ENCODE assay signal across 26 cellular contexts in genomic region chr3:8387591-8387990, GRCh38.
"Had no signal": no experiment of that assay in that cellular context is flagged by ENCODE, and none has a peak within 500 bp of the region (broad histone marks: within the 10 kb centered on the region; RNA-seq: fewer than 3 reads in every experiment).

No MANE protein-coding gene starts in this region.

- H3K27ac ChIP-seq: adrenal gland, body of pancreas, colonic mucosa, epithelial cell of prostate, esophagus squamous epithelium, gastroesophageal sphincter had no signal

- ATAC-seq: activated CD4-positive, alpha-beta T cell treated with anti-CD3 and anti-CD28 coated beads for 36 hours; activated CD8-positive, alpha-beta memory T cell treated with anti-CD3 and anti-CD28 coated beads, Interleukin-2, amount 10 ng/mL, durations not matched to agents 7 days and 5 days; activated CD8-positive, alpha-beta T cell treated with anti-CD3 and anti-CD28 coated beads, Interleukin-2, amount 10 ng/mL, durations not matched to agents 7 days and 5 days; activated naive CD8-positive, alpha-beta T cell treated with anti-CD3 and anti-CD28 coated beads, Interleukin-2, amount 50 U/mL, for 24 hours; body of pancreas; gastroesophageal sphincter had no signal

- H3K9me3 ChIP-seq: adrenal gland, body of pancreas, colonic mucosa, esophagus squamous epithelium, gastroesophageal sphincter had no signal

- H3K27me3 ChIP-seq: adrenal gland, body of pancreas, colonic mucosa, esophagus squamous epithelium, gastroesophageal sphincter had no signal

- DNase-seq: activated CD4-positive, alpha-beta memory T cell treated with anti-CD3 and anti-CD28 coated beads for 36 hours; activated CD4-positive, alpha-beta T cell treated with anti-CD3 and anti-CD28 coated beads for 36 hours; activated CD4-positive, alpha-beta T cell treated with anti-CD3 and anti-CD28 coated beads, Interleukin-2, amount 10 ng/mL, durations not matched to agents 24 days and 14 days; activated CD4-positive, CD25-positive, alpha-beta regulatory T cell; activated CD4-positive, CD25-positive, alpha-beta regulatory T cell treated with anti-CD3 and anti-CD28 coated beads, Interleukin-2, amount 50 U/mL, for 72 hours; activated CD8-positive, alpha-beta memory T cell treated with anti-CD3 and anti-CD28 coated beads, Interleukin-2, amount 10 ng/mL, durations not matched to agents 7 days and 5 days; activated CD8-positive, alpha-beta memory T cell treated with anti-CD3 and anti-CD28 coated beads, Interleukin-2, amount 50 U/mL, for 4 hours; activated CD8-positive, alpha-beta T cell treated with anti-CD3 and anti-CD28 coated beads, Interleukin-2, amount 10 ng/mL, durations not matched to agents 7 days and 5 days; activated effector memory CD4-positive, alpha-beta T cell treated with anti-CD3 and anti-CD28 coated beads, Interleukin-2, amount 50 U/mL, for 16 hours; activated naive CD4-positive, alpha-beta T cell treated with anti-CD3 and anti-CD28 coated beads for 36 hours; activated naive CD8-positive, alpha-beta T cell treated with anti-CD3 and anti-CD28 coated beads for 36 hours; activated naive CD8-positive, alpha-beta T cell treated with anti-CD3 and anti-CD28 coated beads, Interleukin-2, amount 50 U/mL, for 24 hours; activated T-cell treated with anti-CD3 and anti-CD28 coated beads, Interleukin-2, amount 50 U/mL, for 1 hour; activated T-cell treated with anti-CD3 and anti-CD28 coated beads, Interleukin-2, amount 50 U/mL, for 48 hours; adrenal gland; amygdala; aorta; body of pancreas; caudate nucleus; colonic mucosa; effector CD8-positive, alpha-beta T cell; esophagus squamous epithelium; foreskin melanocyte; T-helper 2 cell had no signal

- H3K36me3 ChIP-seq: adrenal gland, colonic mucosa, esophagus squamous epithelium, gastroesophageal sphincter had no signal

- H3K4me3 ChIP-seq: adrenal gland, body of pancreas, colonic mucosa, esophagus squamous epithelium, gastroesophageal sphincter had no signal

- H3K4me1 ChIP-seq: adrenal gland, body of pancreas, colonic mucosa, esophagus squamous epithelium, gastroesophageal sphincter had no signal
